ENCODE assay signal across 26 cellular contexts in genomic region chr18:31241425-31241824, GRCh38.
A peak's percentile ranks its signal among the peaks of the same experiment; 100 is the strongest.
DNase-seq lines count a peak whose midpoint lies in the region; ATAC-seq, FAIRE-seq and TF ChIP-seq lines count a peak whose summit lies in the region.
"Had no signal": no experiment of that assay in that cellular context is flagged by ENCODE, and none has a peak within 500 bp of the region (broad histone marks: within the 10 kb centered on the region; RNA-seq: fewer than 3 reads in every experiment).

No MANE protein-coding gene starts in this region.

- H3K4me3 ChIP-seq in Caco-2 (ENCODE audit: low read depth, low read length) (no peak overlapping the region), RWPE2 (ENCODE audit: severe bottlenecking) (no peak overlapping the region), pancreas (no peak overlapping the region)
- H3K4me3 ChIP-seq: lung, psoas muscle, SJSA1, stomach, tibial nerve had no signal

- no peaks in the 10 kb centered on the region for H3K4me1 Mint-ChIP-seq in Caco-2 (ENCODE audit: low read depth, unreplicated experiment)

- peaks cover 42% of the 10 kb centered on the region for H3K4me1 ChIP-seq in Caco-2
- H3K4me1 ChIP-seq in RWPE2 (ENCODE audit: insufficient read depth, poor library complexity, severe bottlenecking): peaks cover 46% of the 10 kb centered on the region
- peaks cover 53% of the 10 kb centered on the region for H3K4me1 ChIP-seq in foreskin keratinocyte
- peaks cover 11 to 39% (median 24%) of the 10 kb centered on the region in 3 donors for H3K4me1 ChIP-seq in pancreas
- H3K4me1 ChIP-seq: psoas muscle, SJSA1 had no signal

- DNase-seq in Caco-2 (no peak), RWPE2 (ENCODE audit: low spot score) (no peak), foreskin keratinocyte (peak in 1 of 2 donors; percentile 41), pancreas (no peak), NCI-H1092 (lab: John Stamatoyannopoulos, UW) (no peak), RKO (ENCODE audit: low spot score) (no peak), CD1c-positive myeloid dendritic cell (ENCODE audit: extremely low spot score) (no peak)
- DNase-seq: activated CD8-positive, alpha-beta T cell treated with anti-CD3 and anti-CD28 coated beads, Interleukin-2, amount 10 ng/mL, durations not matched to agents 7 days and 5 days; activated effector memory CD4-positive, alpha-beta T cell treated with Interleukin-2 at 50 U/mL for 16 hours; CD8-positive, alpha-beta T cell; NCI-H1105; NCI-H2081; NCI-H2227 treated with DMSO at 0.1 percent for 48 hours; psoas muscle; stomach had no signal

- H3K27me3 ChIP-seq in Caco-2 (replicated peaks; ENCODE audit: control insufficient read depth, insufficient read depth, low read length) (no peaks in the 10 kb centered on the region), RWPE2 (ENCODE audit: insufficient read depth, poor library complexity, severe bottlenecking) (no peaks in the 10 kb centered on the region), foreskin keratinocyte (no peaks in the 10 kb centered on the region), pancreas (no peaks in the 10 kb centered on the region)
- H3K27me3 ChIP-seq: neutrophil, SJSA1, stomach, tibial nerve had no signal

- no peaks in the 10 kb centered on the region for H3K9me3 ChIP-seq in Caco-2
- no peaks in the 10 kb centered on the region for H3K9me3 ChIP-seq in RWPE2 (ENCODE audit: severe bottlenecking)
- H3K9me3 ChIP-seq in pancreas: no peaks in the 10 kb centered on the region
- H3K9me3 ChIP-seq: neutrophil, psoas muscle, SJSA1, stomach, tibial nerve had no signal

- H3K4me3 Mint-ChIP-seq in Caco-2 (ENCODE audit: unreplicated experiment): peak overlapping the region; percentile 31
- H3K4me3 Mint-ChIP-seq: activated CD8-positive, alpha-beta T cell treated with anti-CD3 and anti-CD28 coated beads, Interleukin-2, amount 10 ng/mL, durations not matched to agents 7 days and 5 days; CD8-positive, alpha-beta T cell; T-helper 1 cell treated with Interleukin-12 subunit alpha and Interleukin-12 subunit beta and Interleukin-4 antibody, amounts not matched to agents 30 μg/mL and 1 μg/mL, for 36 hours had no signal

- H3K27ac Mint-ChIP-seq in Caco-2 (ENCODE audit: unreplicated experiment): peak overlapping the region; percentile 79
- H3K27ac Mint-ChIP-seq: activated CD8-positive, alpha-beta T cell treated with anti-CD3 and anti-CD28 coated beads, Interleukin-2, amount 10 ng/mL, durations not matched to agents 7 days and 5 days; CD8-positive, alpha-beta T cell; T-helper 1 cell treated with Interleukin-12 subunit alpha and Interleukin-12 subunit beta and Interleukin-4 antibody, amounts not matched to agents 30 μg/mL and 1 μg/mL, for 36 hours had no signal

- H3K9me3 Mint-ChIP-seq in Caco-2 (ENCODE audit: unreplicated experiment): no peaks in the 10 kb centered on the region

- FAIRE-seq in pancreas (lab: Jason Lieb, UNC): no peak
- FAIRE-seq: astrocyte, endometrium, GM12892, TTC549 had no signal

- H3K27me3 Mint-ChIP-seq in Caco-2 (ENCODE audit: insufficient read depth, unreplicated experiment): no peaks in the 10 kb centered on the region

- H3K36me3 Mint-ChIP-seq in Caco-2 (ENCODE audit: insufficient read depth, unreplicated experiment): no peaks in the 10 kb centered on the region
- H3K36me3 Mint-ChIP-seq: CD8-positive, alpha-beta T cell had no signal

- intact Hi-C loops in Caco-2 (cut with micrococcal nuclease; ENCODE audit: unreplicated experiment) (loop anchor here (5.0 kb wide), 1 partner anchor 851 kb away; the partner anchor contains the start of gene RNF138), pancreas (cut with DNase I) (no loop called here)

- CTCF ChIA-PET in Caco-2 (lab: Charles Lee): interaction anchor here (1.0 to 1.5 kb wide), 4 partner anchors 32 to 172 kb away, joined by 4 to 7 read pairs (median 5); no protein-coding TSS in a partner anchor

- H3K27ac ChIP-seq in RWPE2 (ENCODE audit: poor library complexity, severe bottlenecking) (peak overlapping the region; percentile 74), foreskin keratinocyte (peak overlapping the region; percentile 98), pancreas (peak overlapping the region in 2 of 4 donors; percentile 24 to 68)
- H3K27ac ChIP-seq: neutrophil, psoas muscle, SJSA1, tibial nerve had no signal

- POLR2A ChIA-PET in Caco-2 (lab: Charles Lee): interaction anchor here (0.6 kb wide), 1 partner anchor 109 kb away, joined by 3 read pairs; no protein-coding TSS in a partner anchor

- ATAC-seq in RWPE2 (ENCODE audit: low read depth): peak; percentile 22; the same call in 1 of the 3 replicates
- peak; percentile 3 for ATAC-seq in foreskin keratinocyte
- ATAC-seq in pancreas: peak in 3 of 4 donors; percentile 27 to 46 (median 33)
- ATAC-seq in GM19467 (IDR thresholded peaks at IDR 0.05; ENCODE audit: unreplicated experiment): no peak
- ATAC-seq: activated CD4-positive, CD25-positive, alpha-beta regulatory T cell treated with anti-CD3 and anti-CD28 coated beads, Interleukin-2, amount 50 U/mL, for 24 hours; activated CD8-positive, alpha-beta T cell treated with anti-CD3 and anti-CD28 coated beads, Interleukin-2, amount 10 ng/mL, durations not matched to agents 7 days and 5 days; CD8-positive, alpha-beta T cell; psoas muscle had no signal

- no TSS peak for BruUV-seq in Caco-2 (replicated peaks; lab: Mats Ljungman, UMichigan)

- no peaks in the 10 kb centered on the region for H3K36me3 ChIP-seq in Caco-2 (ENCODE audit: control insufficient read depth, insufficient read depth, low read length)
- no peaks in the 10 kb centered on the region for H3K36me3 ChIP-seq in RWPE2 (ENCODE audit: low read depth)
- H3K36me3 ChIP-seq in pancreas: no peaks in the 10 kb centered on the region
- H3K36me3 ChIP-seq: neutrophil, SJSA1, stomach, tibial nerve had no signal

- TF ChIP-seq CTCF in Caco-2 (IDR thresholded peaks at IDR 0.05; ENCODE audit: insufficient read depth in 1 of 2, low read depth in 1 of 2, low read length in 1 of 2, severe bottlenecking in 1 of 2, unreplicated experiment in 1 of 2): no peak
- no peak for TF ChIP-seq CTCF in RWPE2 (IDR thresholded peaks at IDR 0.05; ENCODE audit: poor library complexity, severe bottlenecking)
- no peak for TF ChIP-seq CTCF in foreskin keratinocyte (conservative IDR thresholded peaks at IDR 0.05)
- TF ChIP-seq CTCF in pancreas (IDR thresholded peaks at IDR 0.05): no peak
